In the genomic region with DNA sequence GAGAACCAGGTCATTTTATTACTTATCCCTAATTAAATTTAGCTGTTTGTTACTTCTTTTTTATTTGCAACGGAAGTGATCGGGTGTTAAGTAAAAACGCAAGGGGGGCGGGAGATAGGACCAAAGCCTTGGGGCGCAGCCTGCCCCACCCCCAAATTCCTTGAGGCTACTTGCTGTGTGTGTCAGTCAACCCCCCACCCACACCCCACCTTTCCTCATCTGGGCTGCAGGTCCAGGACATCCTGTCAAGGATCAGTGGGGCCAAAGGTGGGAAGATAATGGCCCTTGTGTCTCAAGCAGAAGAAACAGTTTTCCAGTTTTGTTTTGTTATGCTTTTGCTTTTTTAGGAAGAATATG, we compare ENCODE assay signal across 8 cellular contexts. TPM values are rescaled to one million over a fixed set of nuclear protein-coding genes. Genes with fewer than 3 reads are reported as not detected.
A peak's percentile ranks its signal among the peaks of the same experiment; 100 is the strongest.
DNase-seq lines count a peak whose midpoint lies in the region; ATAC-seq and TF ChIP-seq lines count a peak whose summit lies in the region.

No MANE protein-coding gene starts in this region.

- no peaks in the 10 kb centered on the region for H3K9me3 ChIP-seq in psoas muscle

- ATAC-seq in psoas muscle: no peak
- ATAC-seq in activated CD4-positive, CD25-positive, alpha-beta regulatory T cell treated with anti-CD3 and anti-CD28 coated beads, Interleukin-2, amount 50 U/mL, for 24 hours: no peak

- no peaks in the 10 kb centered on the region for H3K27me3 Mint-ChIP-seq in T-helper 2 cell treated with Interferon-gamma antibody and Interleukin-4, amounts not matched to agents 5 μg/mL and 100 μg/mL, for 36 hours (ENCODE audit: low read depth)

- peak overlapping the region; percentile 62 for H3K27ac Mint-ChIP-seq in T-helper 2 cell treated with Interferon-gamma antibody and Interleukin-4, amounts not matched to agents 5 μg/mL and 100 μg/mL, for 36 hours

- peaks cover 29% of the 10 kb centered on the region for H3K4me1 ChIP-seq in psoas muscle

- intact Hi-C loops in psoas muscle (cut with DNase I): loop anchor here (2.0 to 10.0 kb wide), 6 partner anchors 193 to 475 kb away; no protein-coding TSS in a partner anchor

- TF ChIP-seq CTCF in psoas muscle (IDR thresholded peaks at IDR 0.05): no peak

- H3K36me3 ChIP-seq in psoas muscle (ENCODE audit: insufficient read depth in 1 of 2, low read depth in 1 of 2): no peaks in the 10 kb centered on the region

- H3K4me3 Mint-ChIP-seq in T-helper 2 cell treated with Interferon-gamma antibody and Interleukin-4, amounts not matched to agents 5 μg/mL and 100 μg/mL, for 36 hours: peak overlapping the region; percentile 86

- no peaks in the 10 kb centered on the region for H3K27me3 ChIP-seq in psoas muscle (ENCODE audit: insufficient read depth in 3 of 3, low read length in 2 of 3)

- no peaks in the 10 kb centered on the region for H3K9me3 Mint-ChIP-seq in T-helper 2 cell treated with Interferon-gamma antibody and Interleukin-4, amounts not matched to agents 5 μg/mL and 100 μg/mL, for 36 hours

- H3K4me1 Mint-ChIP-seq in T-helper 2 cell treated with Interferon-gamma antibody and Interleukin-4, amounts not matched to agents 5 μg/mL and 100 μg/mL, for 36 hours (ENCODE audit: low read depth): peaks cover 34% of the 10 kb centered on the region

- H3K27ac ChIP-seq in psoas muscle: peak overlapping the region; percentile 99

- H3K4me3 ChIP-seq in GM08714 (ENCODE audit: low read length) (peak overlapping the region; percentile 79; the same call in 1 of the 2 replicates), psoas muscle (peak overlapping the region; percentile 95)

- no peak for DNase-seq in T-helper 2 cell treated with Interferon-gamma antibody and Interleukin-4, amounts not matched to agents 5 μg/mL and 100 μg/mL, for 36 hours (ENCODE audit: low spot score)
- DNase-seq in germinal center (ENCODE audit: low spot score) (peak; percentile 43), psoas muscle (no peak), NCI-H2227 (lab: John Stamatoyannopoulos, UW; ENCODE audit: unreplicated experiment) (no peak), kidney glomerular epithelial cell (lab: John Stamatoyannopoulos, UW) (no peak), activated gamma-delta T cell treated with Interleukin-2 at 50 U/mL for 16 hours (no peak)

- peaks cover 8% of the 10 kb centered on the region for H3K36me3 Mint-ChIP-seq in T-helper 2 cell treated with Interferon-gamma antibody and Interleukin-4, amounts not matched to agents 5 μg/mL and 100 μg/mL, for 36 hours (ENCODE audit: low read depth)

- 25 to 47% (median 27%) methylated on average over 5 of the region's 5 CpGs for WGBS in psoas muscle, 3 donors

RNA-seq across cellular contexts. Expression of a gene that starts 1.2 kb away (rescaled TPM):
- total RNA-seq in psoas muscle: 100 to 1,000 TPM in 2 of 4 donors, 10 to 100 TPM in 2; 54.3 to 160 (median 91.1) TPM
- 10 to 100 TPM; 23.8 to 83.2 (median 68.3) TPM for polyA plus RNA-seq in psoas muscle
